Comparison of ENCODE assay signal across 34 cellular contexts in genomic region chr12:30301291-30301690, GRCh38.
"Had no signal": no experiment of that assay in that cellular context is flagged by ENCODE, and none has a peak within 500 bp of the region (broad histone marks: within the 10 kb centered on the region; RNA-seq: fewer than 3 reads in every experiment).

No MANE protein-coding gene starts in this region.

- H3K4me3 ChIP-seq: MG63 had no signal

- H3K9me3 ChIP-seq: MG63 had no signal

- H3K36me3 ChIP-seq: MG63 had no signal

- DNase-seq: Karpas-422, Kasumi-1, MG63, MM.1S, MV-4-11, NCI-H1048, NCI-H1092, NCI-H1092 treated with DMSO at 0.1 percent for 48 hours, NCI-H1105, NCI-H1105 treated with DMSO at 0.1 percent for 48 hours, NCI-H1417, NCI-H1417 treated with DMSO at 0.1 percent for 48 hours, NCI-H1436, NCI-H1436 treated with DMSO at 0.1 percent for 48 hours, NCI-H146, NCI-H1694, NCI-H1694 treated with DMSO at 0.1 percent for 48 hours, NCI-H187, NCI-H187 treated with DMSO at 0.1 percent for 48 hours, NCI-H1930, NCI-H2029, NCI-H2029 treated with DMSO at 0.1 percent for 48 hours, NCI-H2081, NCI-H2081 treated with DMSO at 0.1 percent for 48 hours, NCI-H2107, NCI-H2171, NCI-H2171 treated with DMSO at 0.1 percent for 48 hours, NCI-H2227 treated with DMSO at 0.1 percent for 48 hours, NCI-H345, NCI-H446, NCI-H446 treated with DMSO at 0.1 percent for 48 hours, NCI-H510A, NCI-H510A treated with DMSO at 0.1 percent for 48 hours, NCI-H524 had no signal

- H3K27me3 ChIP-seq: MG63 had no signal
